In the genomic region with DNA sequence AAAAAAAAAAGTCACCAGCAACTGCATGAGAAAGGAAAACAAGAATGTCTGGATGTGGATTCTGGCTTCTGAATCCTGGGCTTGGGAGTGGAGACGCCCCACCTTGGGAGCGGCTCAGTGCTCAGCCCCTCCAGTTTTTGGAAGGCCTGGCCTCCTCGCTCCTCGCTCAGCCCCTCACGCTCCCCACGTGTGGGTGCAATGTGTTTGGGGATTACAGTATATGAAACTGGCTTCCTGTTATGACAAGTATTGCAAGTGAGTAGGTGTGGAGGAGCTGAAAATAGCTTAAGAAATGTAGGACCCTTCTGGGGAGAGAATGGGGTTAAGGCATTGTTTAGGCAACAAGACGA, we compare ENCODE assay signal across 11 cellular contexts.
DNase-seq lines count a peak whose midpoint lies in the region; ATAC-seq, FAIRE-seq and TF ChIP-seq lines count a peak whose summit lies in the region.
"Had no signal": no experiment of that assay in that cellular context is flagged by ENCODE, and none has a peak within 500 bp of the region (broad histone marks: within the 10 kb centered on the region; RNA-seq: fewer than 3 reads in every experiment).

No MANE protein-coding gene starts in this region.

- CTCF ChIA-PET in activated CD4-positive, alpha-beta memory T cell treated with anti-CD3 and anti-CD28 coated beads, Interleukin-2, amount 10 ng/mL, durations not matched to agents 7 days and 5 days (lab: Charles Lee), result interaction anchor here (0.7 to 2.1 kb wide), 3 partner anchors 12 to 298 kb away, joined by 3 to 10 read pairs (median 3); no protein-coding TSS in a partner anchor
- CTCF ChIA-PET in HepG2 (lab: Yijun Ruan, JAX; ENCODE audit: low intra/inter-chr PET ratio, low total read pairs), result no interaction called here

- no peak for TF ChIP-seq EP300 in HepG2 (IDR thresholded peaks at IDR 0.05; ENCODE audit: low read depth in 2 of 2, low read length in 2 of 2)
- no peak for TF ChIP-seq EP300 in HepG2 (CRISPR knock-in tag; IDR thresholded peaks at IDR 0.05; ENCODE audit: borderline replicate concordance)

- no peak overlapping the region for H3K4me2 ChIP-seq in HepG2 (ENCODE audit: low read depth, low read length)
- H3K4me2 ChIP-seq: A549 had no signal

- H3K4me1 Mint-ChIP-seq in activated CD4-positive, alpha-beta memory T cell treated with anti-CD3 and anti-CD28 coated beads, Interleukin-2, amount 10 ng/mL, durations not matched to agents 7 days and 5 days, result peaks cover 54% of the 10 kb centered on the region

- POLR2A ChIA-PET in activated CD4-positive, alpha-beta memory T cell treated with anti-CD3 and anti-CD28 coated beads, Interleukin-2, amount 10 ng/mL, durations not matched to agents 7 days and 5 days (lab: Charles Lee), result interaction anchor here (0.8 to 3.9 kb wide), 7 partner anchors 12 to 1017 kb away, joined by 3 to 30 read pairs (median 5); partner anchors contain the start of genes C6orf52 and PAK1IP1
- POLR2A ChIA-PET in HepG2 (lab: Yijun Ruan, JAX), result no interaction called here

- TF ChIP-seq CTCF in lower lobe of right lung (IDR thresholded peaks at IDR 0.05) (no peak), thoracic aorta (IDR thresholded peaks at IDR 0.05) (no peak), HepG2 (CRISPR knock-in tag; IDR thresholded peaks at IDR 0.05) (no peak)

- no peak overlapping the region for H3K4me3 Mint-ChIP-seq in activated CD4-positive, alpha-beta memory T cell treated with anti-CD3 and anti-CD28 coated beads, Interleukin-2, amount 10 ng/mL, durations not matched to agents 7 days and 5 days

- peak; percentile 45 to 58 for ATAC-seq in lower lobe of right lung
- ATAC-seq in thoracic aorta (ENCODE audit: insufficient number of reproducible peaks, low FRiP score, low read depth), result no peak
- ATAC-seq in GM19397 (IDR thresholded peaks at IDR 0.05; ENCODE audit: unreplicated experiment), result no peak
- no peak for ATAC-seq in GM21825 (IDR thresholded peaks at IDR 0.05; ENCODE audit: unreplicated experiment)
- ATAC-seq in HepG2, result no peak
- ATAC-seq: A549 had no signal

- no peaks in the 10 kb centered on the region for H3K27me3 Mint-ChIP-seq in activated CD4-positive, alpha-beta memory T cell treated with anti-CD3 and anti-CD28 coated beads, Interleukin-2, amount 10 ng/mL, durations not matched to agents 7 days and 5 days

- H3K27ac ChIP-seq in lower lobe of right lung (no peak overlapping the region), thoracic aorta (peak overlapping the region in 1 of 2 donors; percentile 20), HepG2 (ENCODE audit: extremely low read length, insufficient read depth, low read length) (no peak overlapping the region)
- H3K27ac ChIP-seq: A549 had no signal

- DNase-seq in NOMO-1 treated with DMSO at 0.1 percent for 48 hours (lab: John Stamatoyannopoulos, UW; ENCODE audit: unreplicated experiment), result peak; percentile 6
- DNase-seq in NOMO-1 treated with dmso at 0.1 percent for 144 hours (lab: John Stamatoyannopoulos, UW; ENCODE audit: unreplicated experiment), result no peak
- DNase-seq in activated CD4-positive, alpha-beta memory T cell treated with anti-CD3 and anti-CD28 coated beads, Interleukin-2, amount 10 ng/mL, durations not matched to agents 7 days and 5 days, result no peak
- DNase-seq in lower lobe of right lung, result no peak
- no peak for DNase-seq in thoracic aorta (ENCODE audit: low spot score)
- no peak for DNase-seq in HepG2 (ENCODE audit: low spot score)
- DNase-seq: NCI-H524 treated with DMSO at 0.1 percent for 48 hours, substantia nigra had no signal

- H3K9ac ChIP-seq in HepG2 (ENCODE audit: insufficient read depth, low read depth, low read length), result no peak overlapping the region

- H3K9me3 ChIP-seq in lower lobe of right lung, result no peaks in the 10 kb centered on the region
- no peaks in the 10 kb centered on the region for H3K9me3 ChIP-seq in thoracic aorta
- no peaks in the 10 kb centered on the region for H3K9me3 ChIP-seq in HepG2 (ENCODE audit: low read length)
- H3K9me3 ChIP-seq: A549 had no signal

- no peaks in the 10 kb centered on the region for H3K27me3 ChIP-seq in lower lobe of right lung (ENCODE audit: low read depth)
- H3K27me3 ChIP-seq in thoracic aorta (replicated peaks; ENCODE audit: insufficient read depth), result no peaks in the 10 kb centered on the region
- H3K27me3 ChIP-seq in HepG2 (ENCODE audit: control insufficient read depth in 1 of 2, insufficient read depth in 2 of 2, low read length in 2 of 2), result peaks cover 0 to 6% of the 10 kb centered on the region in 2 experiments; a peak in 2 of 5 replicates

- TF ChIP-seq RAD21 in HepG2 (CRISPR knock-in tag; IDR thresholded peaks at IDR 0.05), result no peak

- no peak for TF ChIP-seq POLR2A in HepG2 (IDR thresholded peaks at IDR 0.05; ENCODE audit: insufficient read depth in 1 of 2, low read depth in 2 of 2, low read length in 2 of 2)

- H3K9me3 Mint-ChIP-seq in activated CD4-positive, alpha-beta memory T cell treated with anti-CD3 and anti-CD28 coated beads, Interleukin-2, amount 10 ng/mL, durations not matched to agents 7 days and 5 days, result no peaks in the 10 kb centered on the region

- H3K4me1 ChIP-seq in lower lobe of right lung (peaks cover 9% of the 10 kb centered on the region), thoracic aorta (ENCODE audit: control insufficient read depth in 1 of 2, low read depth in 2 of 2) (peaks cover 9 to 27% of the 10 kb centered on the region in 2 donors), HepG2 (ENCODE audit: insufficient read depth, low read length) (no peaks in the 10 kb centered on the region)

- in situ Hi-C loops in HepG2 (cut with HindIII; ENCODE audit: extremely low pct_ligation_motif_present, low pct_unique_long_range_greater_than_20kb), result no loop called here

- no TSS peak for BruUV-seq in HepG2 (replicated peaks; lab: Mats Ljungman, UMichigan)

- no peaks in the 10 kb centered on the region for H3K79me2 ChIP-seq in HepG2 (ENCODE audit: insufficient read depth, low read length)

- no peaks in the 10 kb centered on the region for H4K20me1 ChIP-seq in HepG2 (ENCODE audit: insufficient read depth, low read length)

- intact Hi-C loops in lower lobe of right lung (cut with DNase I) (no loop called here), HepG2 (cut with micrococcal nuclease; ENCODE audit: unreplicated experiment) (loop anchor here (10.0 kb wide), 1 partner anchor 103 kb away; no protein-coding TSS in a partner anchor)

- H2AFZ ChIP-seq in HepG2 (ENCODE audit: low read length), result no peak overlapping the region

- H3K36me3 ChIP-seq in lower lobe of right lung, result no peaks in the 10 kb centered on the region
- H3K36me3 ChIP-seq in thoracic aorta, result no peaks in the 10 kb centered on the region
- no peaks in the 10 kb centered on the region for H3K36me3 ChIP-seq in HepG2 (replicated peaks in 1 of 2; ENCODE audit: control insufficient read depth in 1 of 2, insufficient read depth in 2 of 2, low read length in 2 of 2)

- WGBS in HepG2 (ENCODE audit: low lambda C conversion rate), result 62% methylated on average over 7 of the region's 7 CpGs

- no peak for FAIRE-seq in HepG2 (lab: Jason Lieb, UNC)
- FAIRE-seq: A549 had no signal

- no peak overlapping the region for H3K4me3 ChIP-seq in lower lobe of right lung
- H3K4me3 ChIP-seq in thoracic aorta, result peak overlapping the region; percentile 42
- no peak overlapping the region for H3K4me3 ChIP-seq in HepG2 (replicated peaks in 1 of 3; ENCODE audit: insufficient read depth in 1 of 3, low read depth in 2 of 3, low read length in 3 of 3)
- H3K4me3 ChIP-seq: A549 had no signal

- no peaks in the 10 kb centered on the region for H3K36me3 Mint-ChIP-seq in activated CD4-positive, alpha-beta memory T cell treated with anti-CD3 and anti-CD28 coated beads, Interleukin-2, amount 10 ng/mL, durations not matched to agents 7 days and 5 days (ENCODE audit: low read depth)

- peak overlapping the region; percentile 68 for H3K27ac Mint-ChIP-seq in activated CD4-positive, alpha-beta memory T cell treated with anti-CD3 and anti-CD28 coated beads, Interleukin-2, amount 10 ng/mL, durations not matched to agents 7 days and 5 days

TF ChIP-seq in HepG2, 621 proteins besides CTCF, POLR2A, EP300 and RAD21:
- TF ChIP-seq KLF6 (CRISPR knock-in tag; IDR thresholded peaks at IDR 0.05) (no peak), SOX6 (IDR thresholded peaks at IDR 0.05) (no peak), SOX6 (CRISPR knock-in tag; IDR thresholded peaks at IDR 0.05) (no peak)

Comparison
In these comparisons a context has a peak if more than half of its experiments do, and no peak if none do; other contexts are left out.
1. ATAC-seq: peak in lower lobe of right lung (2 of 2); none in thoracic aorta (single experiment), GM19397 (single experiment), GM21825 (single experiment) and HepG2 (single experiment).